Comparison of ENCODE assay signal across 8 cellular contexts in the genomic region with DNA sequence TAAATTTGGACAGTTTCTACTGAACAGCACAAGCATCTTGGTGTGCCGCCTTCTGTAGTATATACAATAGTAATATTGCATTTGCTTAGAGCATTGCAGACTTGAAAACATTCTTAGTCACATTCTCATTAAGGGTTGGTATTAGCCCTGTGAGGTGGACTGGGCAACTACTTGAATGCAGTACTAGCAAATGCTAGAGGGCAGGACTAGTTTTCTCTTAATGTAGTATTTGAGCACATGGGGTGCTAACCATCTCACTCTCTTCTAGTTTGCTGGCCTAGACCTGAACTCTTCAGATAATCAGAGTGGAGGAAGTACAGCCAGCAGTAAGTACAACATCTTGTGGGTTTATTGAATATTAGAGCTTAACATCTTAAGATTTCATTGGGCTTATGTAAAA. TPM values are rescaled to one million over a fixed set of nuclear protein-coding genes. Genes with fewer than 3 reads are reported as not detected.
DNase-seq lines count a peak whose midpoint lies in the region; ATAC-seq and TF ChIP-seq lines count a peak whose summit lies in the region.

No MANE protein-coding gene starts in this region.

- H3K27me3 Mint-ChIP-seq in central memory CD8-positive, alpha-beta T cell = no peaks in the 10 kb centered on the region
- H3K27me3 Mint-ChIP-seq in naive B cell = no peaks in the 10 kb centered on the region

- H2AFZ ChIP-seq in IMR-90 (replicated peaks; ENCODE audit: low read length, poor library complexity) = no peak overlapping the region

- peaks cover 81% of the 10 kb centered on the region for H4K20me1 ChIP-seq in IMR-90 (ENCODE audit: insufficient read depth, low read length)

- no peak overlapping the region for H3K27ac ChIP-seq in IMR-90 (ENCODE audit: insufficient read depth, low read length)

- H3K4me3 Mint-ChIP-seq in central memory CD8-positive, alpha-beta T cell = peak overlapping the region; percentile 98
- H3K4me3 Mint-ChIP-seq in naive B cell = peak overlapping the region; percentile 93 to 100 (median 99)

- H3K27me3 ChIP-seq in BE2C = no peaks in the 10 kb centered on the region
- no peaks in the 10 kb centered on the region for H3K27me3 ChIP-seq in IMR-90 (ENCODE audit: control insufficient read depth, insufficient read depth, low read length)

- H3K9me3 ChIP-seq in BE2C = no peaks in the 10 kb centered on the region
- H3K9me3 ChIP-seq in IMR-90 (ENCODE audit: control insufficient read depth, insufficient read depth, low read length) = no peaks in the 10 kb centered on the region

- H3K4me2 ChIP-seq in IMR-90 (ENCODE audit: low read depth, low read length) = peak overlapping the region; percentile 97

- POLR2A ChIA-PET in IMR-90 (lab: Charles Lee; ENCODE audit: unreplicated experiment) = no interaction called here

- H2BK5ac ChIP-seq in IMR-90 (ENCODE audit: low read depth, low read length, poor library complexity, severe bottlenecking) = no peak overlapping the region

- no peak overlapping the region for H2AK5ac ChIP-seq in IMR-90 (ENCODE audit: low read depth, low read length)

- dilution Hi-C loops in IMR-90 (cut with HindIII; ENCODE audit: low sequenced_read_pairs, unreplicated experiment) = no loop called here

- H4K8ac ChIP-seq in IMR-90 (ENCODE audit: low read depth in 2 of 2, low read length in 2 of 2) = no peak overlapping the region

- H3K4me3 ChIP-seq in BE2C (ENCODE audit: low read depth, low read length) (peak overlapping the region; percentile 96), IMR-90 (ENCODE audit: insufficient read depth, low read depth, low read length) (peak overlapping the region; percentile 20; the same call in 1 of the 2 replicates)

- TF ChIP-seq CTCF in BE2C (IDR thresholded peaks at IDR 0.05; ENCODE audit: low read depth, low read length) (no peak), IMR-90 (conservative IDR thresholded peaks at IDR 0.05; ENCODE audit: low read depth, low read length) (no peak)

- in situ Hi-C loops in IMR-90 (cut with MboI; ENCODE audit: low sequenced_read_pairs) = no loop called here

- no peak overlapping the region for H3K4ac ChIP-seq in IMR-90 (ENCODE audit: low read depth, low read length)

- H4K5ac ChIP-seq in IMR-90 (ENCODE audit: low read depth, low read length) = no peak overlapping the region

- H3K56ac ChIP-seq in IMR-90 (ENCODE audit: extremely low read depth, insufficient read depth, low read length) = no peak overlapping the region

- intact Hi-C loops in IMR-90 (cut with micrococcal nuclease) = loop anchor here (5.0 kb wide), 1 partner anchor 220 kb away; no protein-coding TSS in a partner anchor

- H3K4me1 ChIP-seq in BE2C (no peaks in the 10 kb centered on the region), IMR-90 (ENCODE audit: control insufficient read depth, insufficient read depth, low read length) (peaks cover 2% of the 10 kb centered on the region; the same call in 1 of the 2 replicates)

- ATAC-seq in IMR-90 (ENCODE audit: low read depth) (no peak), naive B cell (ENCODE audit: low read depth in 2 of 2) (no peak), GM19395 (IDR thresholded peaks at IDR 0.05; ENCODE audit: unreplicated experiment) (no peak)
- no peak for ATAC-seq in central memory CD8-positive, alpha-beta T cell (replicated peaks; ENCODE audit: extremely low read depth, poor library complexity, severe bottlenecking)

- H3K9ac ChIP-seq in IMR-90 (ENCODE audit: low read depth, low read length) = no peak overlapping the region

- H4K91ac ChIP-seq in IMR-90 (ENCODE audit: insufficient read depth, low read depth, low read length) = no peak overlapping the region

- H3K18ac ChIP-seq in IMR-90 (ENCODE audit: low read depth, low read length) = no peak overlapping the region

- H2BK120ac ChIP-seq in IMR-90 (ENCODE audit: low read depth, low read length) = no peak overlapping the region

- H3K36me3 ChIP-seq in BE2C (peaks cover 48% of the 10 kb centered on the region), IMR-90 (ENCODE audit: control insufficient read depth, insufficient read depth, low read length) (peaks cover 23% of the 10 kb centered on the region)

- H3K9me3 Mint-ChIP-seq in central memory CD8-positive, alpha-beta T cell = no peaks in the 10 kb centered on the region
- peaks cover 0 to 8% (median 0%) of the 10 kb centered on the region in 7 donors for H3K9me3 Mint-ChIP-seq in naive B cell

- peak overlapping the region; percentile 29 for H3K27ac Mint-ChIP-seq in central memory CD8-positive, alpha-beta T cell (ENCODE audit: low read depth)
- H3K27ac Mint-ChIP-seq in naive B cell = peak overlapping the region in 5 of 6 donors; percentile 15 to 100 (median 54)

- no peak overlapping the region for H3K23ac ChIP-seq in IMR-90 (ENCODE audit: low read depth, low read length)

- H3K4me1 Mint-ChIP-seq in central memory CD8-positive, alpha-beta T cell = peaks cover 44% of the 10 kb centered on the region
- peaks cover 43 to 59% (median 54%) of the 10 kb centered on the region in 3 donors for H3K4me1 Mint-ChIP-seq in naive B cell

- no peak for DNase-seq in BE2C
- DNase-seq in IMR-90 = peak; percentile 7
- DNase-seq in central memory CD8-positive, alpha-beta T cell (ENCODE audit: low spot score in 2 of 2) = no peak
- no peak for DNase-seq in naive B cell
- DNase-seq in stimulated activated CD4-positive, alpha-beta T cell treated with anti-CD3 and anti-CD28 coated beads, Interleukin-12 subunit alpha, Interleukin-12 subunit beta, amount 100 ng/mL, for 4 hours = no peak
- DNase-seq in COR-L47 (lab: John Stamatoyannopoulos, UW) = no peak
- DNase-seq in NCI-H1092 treated with DMSO at 0.1 percent for 48 hours (lab: John Stamatoyannopoulos, UW) = no peak

- CTCF ChIA-PET in IMR-90 (lab: Yijun Ruan, JAX) = interaction anchor here (1.2 kb wide), 1 partner anchor 13 kb away, joined by 3 read pairs; no protein-coding TSS in a partner anchor

- BruUV-seq in IMR-90 (replicated peaks; lab: Mats Ljungman, UMichigan) = no TSS peak

- H3K36me3 Mint-ChIP-seq in central memory CD8-positive, alpha-beta T cell (ENCODE audit: insufficient read depth) = peaks cover 87% of the 10 kb centered on the region
- peaks cover 27 to 30% of the 10 kb centered on the region in 2 donors for H3K36me3 Mint-ChIP-seq in naive B cell

- H2BK15ac ChIP-seq in IMR-90 (ENCODE audit: low read depth, low read length) = no peak overlapping the region

- WGBS in IMR-90 (ENCODE audit: extremely low coverage in 2 of 2, insufficient read length in 1 of 2), 2 experiments = no CpG with 5 or more reads among the region's 1 CpG

- 0 out of 2 replicates have a peak, but pooled peaks cover 3% of the 10 kb centered on the region for H3K9me1 ChIP-seq in IMR-90 (ENCODE audit: insufficient read depth, low read length)

- no peak overlapping the region for H2BK20ac ChIP-seq in IMR-90 (ENCODE audit: low read depth, low read length)

- H2AK9ac ChIP-seq in IMR-90 (replicated peaks; ENCODE audit: low read depth, low read length, poor library complexity) = no peak overlapping the region

- no peak for TF ChIP-seq RAD21 in IMR-90 (IDR thresholded peaks at IDR 0.05; ENCODE audit: low read length)

- H3K79me1 ChIP-seq in IMR-90 (ENCODE audit: low read depth in 1 of 2, low read length in 2 of 2) = peaks cover 9 to 40% of the 10 kb centered on the region in 2 experiments; a peak in 3 of 4 replicates

- H3K14ac ChIP-seq in IMR-90 (replicated peaks; ENCODE audit: low read depth, low read length) = no peak overlapping the region

- TF ChIP-seq POLR2A in IMR-90 (IDR thresholded peaks at IDR 0.05; ENCODE audit: low read depth, low read length) = no peak

TF ChIP-seq in IMR-90, 13 proteins besides CTCF, POLR2A, EP300 and RAD21:
- TF ChIP-seq CHD1 (IDR thresholded peaks at IDR 0.05; ENCODE audit: low read depth, low read length) (no peak), CEBPB (IDR thresholded peaks at IDR 0.05; ENCODE audit: low read depth, low read length) (no peak), NFE2L2 (IDR thresholded peaks at IDR 0.05; ENCODE audit: low read depth, low read length) (no peak), MXI1 (IDR thresholded peaks at IDR 0.05; ENCODE audit: borderline replicate concordance, low read depth, low read length) (no peak), SMC3 (IDR thresholded peaks at IDR 0.05; ENCODE audit: low read depth, low read length) (no peak), RCOR1 (IDR thresholded peaks at IDR 0.05; ENCODE audit: insufficient replicate concordance, low read length) (no peak), RFX5 (IDR thresholded peaks at IDR 0.05; ENCODE audit: low read depth, low read length) (no peak), MAFK (IDR thresholded peaks at IDR 0.05; ENCODE audit: low read depth, low read length) (no peak), MAZ (IDR thresholded peaks at IDR 0.05; ENCODE audit: borderline replicate concordance, low read depth, low read length) (no peak)
- TF ChIP-seq, protein P1, sequence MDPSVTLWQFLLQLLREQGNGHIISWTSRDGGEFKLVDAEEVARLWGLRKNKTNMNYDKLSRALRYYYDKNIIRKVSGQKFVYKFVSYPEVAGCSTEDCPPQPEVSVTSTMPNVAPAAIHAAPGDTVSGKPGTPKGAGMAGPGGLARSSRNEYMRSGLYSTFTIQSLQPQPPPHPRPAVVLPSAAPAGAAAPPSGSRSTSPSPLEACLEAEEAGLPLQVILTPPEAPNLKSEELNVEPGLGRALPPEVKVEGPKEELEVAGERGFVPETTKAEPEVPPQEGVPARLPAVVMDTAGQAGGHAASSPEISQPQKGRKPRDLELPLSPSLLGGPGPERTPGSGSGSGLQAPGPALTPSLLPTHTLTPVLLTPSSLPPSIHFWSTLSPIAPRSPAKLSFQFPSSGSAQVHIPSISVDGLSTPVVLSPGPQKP (IDR thresholded peaks at IDR 0.05; ENCODE audit: borderline replicate concordance, low read depth, low read length) = no peak
- TF ChIP-seq, protein P2, sequence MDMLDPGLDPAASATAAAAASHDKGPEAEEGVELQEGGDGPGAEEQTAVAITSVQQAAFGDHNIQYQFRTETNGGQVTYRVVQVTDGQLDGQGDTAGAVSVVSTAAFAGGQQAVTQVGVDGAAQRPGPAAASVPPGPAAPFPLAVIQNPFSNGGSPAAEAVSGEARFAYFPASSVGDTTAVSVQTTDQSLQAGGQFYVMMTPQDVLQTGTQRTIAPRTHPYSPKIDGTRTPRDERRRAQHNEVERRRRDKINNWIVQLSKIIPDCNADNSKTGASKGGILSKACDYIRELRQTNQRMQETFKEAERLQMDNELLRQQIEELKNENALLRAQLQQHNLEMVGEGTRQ (IDR thresholded peaks at IDR 0.05; ENCODE audit: low read depth, low read length) = no peak

RNA-seq across cellular contexts. Expression of a gene that starts 3.2 kb away (rescaled TPM):
- polyA plus RNA-seq in BE2C (2012; ENCODE audit: insufficient read depth, insufficient read length, low read depth) = 73.2 TPM
- 229 and 448 TPM in 2 replicates for total RNA-seq in IMR-90 (2012; rRNA removed)
- polyA plus RNA-seq in IMR-90 (2012; rRNA removed) = 53.2 and 64.8 TPM in 2 replicates
- 12.7 and 13.6 TPM in 2 replicates for polyA plus RNA-seq in IMR-90 (2012; cell fraction: cytosol; rRNA removed)
- polyA plus RNA-seq in IMR-90 (2012; cell fraction: nucleus; rRNA removed; ENCODE audit: low replicate concordance) = 16.8 and 91.2 TPM in 2 replicates
- 100 to 1,000 TPM in 5 of 6 donors, 10 to 100 TPM in 1; 96.7 to 193 (median 158) TPM for polyA plus RNA-seq in naive B cell (ENCODE audit: low read depth in 6 of 6)
